ENCODE assay signal across 8 cellular contexts in the genomic region with DNA sequence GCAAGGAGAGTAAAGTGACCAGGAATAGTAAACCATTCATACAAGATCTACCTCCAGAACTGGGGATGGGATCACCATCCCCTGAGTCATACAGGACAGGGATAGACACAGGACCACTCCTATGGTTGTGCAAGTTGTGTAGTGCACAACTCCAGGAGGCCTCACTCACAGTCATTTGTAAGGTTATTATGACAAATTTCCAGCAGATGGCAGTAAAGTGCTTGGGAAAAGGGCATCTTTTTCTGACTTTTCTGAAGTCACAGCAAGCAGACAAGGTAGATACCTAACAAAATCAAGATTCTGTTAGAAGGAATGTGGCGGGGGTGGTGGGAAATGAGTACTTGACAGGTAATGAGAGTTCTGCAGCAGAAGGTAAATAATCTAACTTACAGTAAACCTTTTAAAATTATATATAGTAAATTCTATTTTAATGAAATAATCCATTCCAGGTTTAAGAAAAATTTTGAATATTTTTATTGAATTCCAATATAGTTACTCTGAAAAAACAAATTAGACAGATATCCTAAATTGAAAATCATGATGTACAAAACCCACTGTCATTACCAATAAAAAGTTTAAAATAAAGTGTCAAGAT. TPM values are rescaled to one million over a fixed set of nuclear protein-coding genes. Genes with fewer than 3 reads are reported as not detected.
A peak's percentile ranks its signal among the peaks of the same experiment; 100 is the strongest.
DNase-seq lines count a peak whose midpoint lies in the region; ATAC-seq, FAIRE-seq and TF ChIP-seq lines count a peak whose summit lies in the region.

No MANE protein-coding gene starts in this region.

- H3K4me2 ChIP-seq in PC-3 (ENCODE audit: low read length) (no peak overlapping the region), mammary epithelial cell (ENCODE audit: insufficient read depth, low read depth, low read length) (no peak overlapping the region)

- H3K4me3 ChIP-seq in PC-3 (ENCODE audit: low read length) (no peak overlapping the region), mammary epithelial cell (replicated peaks in 1 of 3; ENCODE audit: insufficient read depth in 1 of 3, low read depth in 2 of 3, low read length in 3 of 3) (no peak overlapping the region), kidney (ENCODE audit: low read length in 2 of 2) (no peak overlapping the region), thoracic aorta (no peak overlapping the region)

- POLR2A ChIA-PET in PC-3 (lab: Charles Lee; ENCODE audit: unreplicated experiment): no interaction called here

- H2AFZ ChIP-seq in PC-3 (ENCODE audit: low read length): no peak overlapping the region
- peak overlapping the region; percentile 26 for H2AFZ ChIP-seq in mammary epithelial cell (ENCODE audit: low read depth, low read length)

- peaks cover 20% of the 10 kb centered on the region for H3K4me1 ChIP-seq in PC-3 (ENCODE audit: insufficient read depth, low read length)
- peaks cover 32% of the 10 kb centered on the region for H3K4me1 ChIP-seq in mammary epithelial cell (ENCODE audit: insufficient read depth, low read length)
- H3K4me1 ChIP-seq in kidney (ENCODE audit: control insufficient read depth in 1 of 2, insufficient read depth in 1 of 2, low read depth in 1 of 2, low read length in 2 of 2): peaks cover 2 to 8% of the 10 kb centered on the region in 2 donors
- peaks cover 0 to 3% of the 10 kb centered on the region in 2 donors for H3K4me1 ChIP-seq in thoracic aorta (ENCODE audit: control insufficient read depth in 1 of 2, low read depth in 2 of 2)

- no peaks in the 10 kb centered on the region for H3K27me3 ChIP-seq in PC-3 (ENCODE audit: low read length)
- no peaks in the 10 kb centered on the region for H3K27me3 ChIP-seq in mammary epithelial cell (ENCODE audit: insufficient read depth, low read length)
- H3K27me3 ChIP-seq in thoracic aorta (replicated peaks; ENCODE audit: insufficient read depth): no peaks in the 10 kb centered on the region

- H3K27ac ChIP-seq in PC-3 (ENCODE audit: low read length) (no peak overlapping the region), mammary epithelial cell (ENCODE audit: insufficient read depth, low read depth, low read length) (no peak overlapping the region), kidney (ENCODE audit: low read depth in 2 of 2, low read length in 2 of 2) (no peak overlapping the region), thoracic aorta (no peak overlapping the region)

- CTCF ChIA-PET in PC-3 (lab: Charles Lee): interaction anchor here (0.5 kb wide), 1 partner anchor 1672 kb away, joined by 6 read pairs; no protein-coding TSS in a partner anchor
- CTCF ChIA-PET in mammary epithelial cell (lab: Charles Lee; ENCODE audit: low non-redundant PET): no interaction called here

- no peaks in the 10 kb centered on the region for H3K79me2 ChIP-seq in PC-3 (ENCODE audit: low read length)
- no peaks in the 10 kb centered on the region for H3K79me2 ChIP-seq in mammary epithelial cell (ENCODE audit: insufficient read depth, low read length)

- peaks cover 5% of the 10 kb centered on the region for H3F3A ChIP-seq in PC-3 (ENCODE audit: low read length, unreplicated experiment)

- H3K9me2 ChIP-seq in PC-3 (replicated peaks; ENCODE audit: low read length): no peaks in the 10 kb centered on the region

- no peaks in the 10 kb centered on the region for H4K20me1 ChIP-seq in PC-3 (ENCODE audit: low read length)
- no peaks in the 10 kb centered on the region for H4K20me1 ChIP-seq in mammary epithelial cell (ENCODE audit: insufficient read depth, low read length)

- intact Hi-C loops in PC-3 (cut with micrococcal nuclease) (loop anchor here (1.0 to 5.0 kb wide), 4 partner anchors 44 to 377 kb away; partner anchors contain the start of genes HNRNPK and RMI1), mammary epithelial cell (cut with micrococcal nuclease) (loop anchor here (1.0 to 5.0 kb wide), 4 partner anchors 233 to 454 kb away; no protein-coding TSS in a partner anchor), kidney (cut with DNase I) (no loop called here)

- DNase-seq in COLO829 (ENCODE audit: low spot score) (peak; percentile 63), HPDE6-E6E7 (ENCODE audit: extremely low spot score) (peak; percentile 28), PC-3 (peak; percentile 87), mammary epithelial cell (peak; percentile 61), kidney (no peak), thoracic aorta (ENCODE audit: low spot score) (no peak)

- H3K36me3 ChIP-seq in PC-3 (ENCODE audit: low read depth, low read length) (no peaks in the 10 kb centered on the region), mammary epithelial cell (ENCODE audit: insufficient read depth, low read length) (no peaks in the 10 kb centered on the region), kidney (ENCODE audit: control insufficient read depth in 1 of 2, insufficient read depth in 2 of 2, low read length in 2 of 2) (peaks cover 6 to 12% of the 10 kb centered on the region in 2 donors), thoracic aorta (peaks cover 25% of the 10 kb centered on the region)

- dilution Hi-C loops in mammary epithelial cell (cut with HindIII; ENCODE audit: low sequenced_read_pairs): loop anchor here (25.0 kb wide), 1 partner anchor 324 kb away; no protein-coding TSS in a partner anchor

- BruUV-seq in PC-3 (replicated peaks; lab: Mats Ljungman, UMichigan) (no TSS peak), mammary epithelial cell (replicated peaks; lab: Mats Ljungman, UMichigan) (no TSS peak)

- in situ Hi-C loops in mammary epithelial cell (cut with MboI; ENCODE audit: low sequenced_read_pairs in 2 of 2): loop anchor here (5.0 to 10.0 kb wide), 3 partner anchors 324 to 377 kb away; no protein-coding TSS in a partner anchor

- H3K9me3 ChIP-seq in PC-3 (ENCODE audit: low read length) (no peaks in the 10 kb centered on the region), mammary epithelial cell (replicated peaks; ENCODE audit: insufficient read depth, low read length) (no peaks in the 10 kb centered on the region), kidney (ENCODE audit: control insufficient read depth in 1 of 2, low read length in 2 of 2) (no peaks in the 10 kb centered on the region), thoracic aorta (no peaks in the 10 kb centered on the region)

- ATAC-seq in GM18520 (IDR thresholded peaks at IDR 0.05; ENCODE audit: unreplicated experiment): peak; percentile 40
- ATAC-seq in PC-3: peak; percentile 61
- ATAC-seq in thoracic aorta (ENCODE audit: insufficient number of reproducible peaks, low FRiP score, low read depth): peak; percentile 32
- no peak for ATAC-seq in GM18505 (IDR thresholded peaks at IDR 0.05; ENCODE audit: unreplicated experiment)

- TF ChIP-seq POLR2A in GM18505 (IDR thresholded peaks at IDR 0.05; ENCODE audit: borderline replicate concordance, extremely low read depth, insufficient read depth, insufficient read length): no peak

- FAIRE-seq in kidney (lab: Jason Lieb, UNC): peak; percentile 45

- WGBS in mammary epithelial cell (ENCODE audit: low coverage, missing lambda C conversion rate): 0% methylated on average over 1 of the region's 1 CpG

- TF ChIP-seq CTCF in PC-3 (conservative IDR thresholded peaks at IDR 0.05; ENCODE audit: low read depth, low read length) (peak; percentile 72), mammary epithelial cell (conservative IDR thresholded peaks at IDR 0.05 in 1 of 2, IDR thresholded peaks at IDR 0.05 in 1 of 2; ENCODE audit: extremely low read depth in 1 of 2, insufficient read depth in 1 of 2, low read depth in 1 of 2, low read length in 2 of 2) (peak; percentile 55 to 65), kidney (IDR thresholded peaks at IDR 0.05; ENCODE audit: borderline replicate concordance, extremely low read depth, insufficient read depth) (peak; percentile 84), thoracic aorta (IDR thresholded peaks at IDR 0.05) (peak; percentile 66)

- H3K9ac ChIP-seq in PC-3 (ENCODE audit: low read length): no peak overlapping the region
- H3K9ac ChIP-seq in mammary epithelial cell (ENCODE audit: insufficient read depth, low read length): no peak overlapping the region
- no peak overlapping the region for H3K9ac ChIP-seq in kidney (ENCODE audit: low read length in 2 of 2)

RNA-seq across cellular contexts. Expression of gene KIF27, which starts 16.7 kb away (rescaled TPM):
- total RNA-seq in PC-3 (2014; rRNA removed) (2.2 and 3.2 TPM in 2 replicates), mammary epithelial cell (1 to 10 TPM; 4.2 to 5.1 TPM), kidney (8.7 TPM), thoracic aorta (1 to 10 TPM; 2.3 to 4.3 TPM)
- polyA plus RNA-seq in mammary epithelial cell (0.68 TPM), kidney (ENCODE audit: insufficient read depth, low read depth, low replicate concordance) (1.5 TPM)
- not detected for polyA minus RNA-seq in mammary epithelial cell

RNA-seq across cellular contexts. Expression of gene HNRNPK, which starts 42.1 kb away (rescaled TPM):
- total RNA-seq in PC-3 (2014; rRNA removed) (550 and 583 TPM in 2 replicates), mammary epithelial cell (100 to 1,000 TPM; 335 to 526 TPM), kidney (483 TPM), thoracic aorta (100 to 1,000 TPM; 326 to 392 TPM)
- polyA plus RNA-seq in mammary epithelial cell (346 TPM), kidney (ENCODE audit: insufficient read depth, low read depth, low replicate concordance) (290 TPM)
- 535 TPM for polyA minus RNA-seq in mammary epithelial cell

RNA-seq across cellular contexts. Expression of gene RMI1, which starts 42.6 kb away (rescaled TPM):
- total RNA-seq in PC-3 (2014; rRNA removed) (5.0 and 6.2 TPM in 2 replicates), mammary epithelial cell (10 to 100 TPM in 1 of 2 donors, 1 to 10 TPM in 1; 3.7 to 12.1 TPM), kidney (6.2 TPM), thoracic aorta (1 to 10 TPM in 1 of 2 donors, under 1 TPM in 1; 0.95 to 1.6 TPM)
- polyA plus RNA-seq in mammary epithelial cell (1.1 TPM), kidney (ENCODE audit: insufficient read depth, low read depth, low replicate concordance) (2.9 TPM)
- 1.6 TPM for polyA minus RNA-seq in mammary epithelial cell

Comparison
In these comparisons a context has a peak if more than half of its experiments do, and no peak if none do; other contexts are left out.
1. DNase-seq: peak in COLO829 (single experiment), HPDE6-E6E7 (single experiment), PC-3 (single experiment) and mammary epithelial cell (single experiment); none in kidney (single experiment) and thoracic aorta (single experiment).
2. Peak in every context shown above with its lines, with median percentiles within 50 percentile points of each other: CTCF ChIP-seq.